ENCODE assay signal across 8 cellular contexts in genomic region chr3:69740103-69741021, GRCh38. TPM values are rescaled to one million over a fixed set of nuclear protein-coding genes. Genes with fewer than 3 reads are reported as not detected.
DNase-seq lines count a peak whose midpoint lies in the region; ATAC-seq, FAIRE-seq and TF ChIP-seq lines count a peak whose summit lies in the region.

No MANE protein-coding gene starts in this region.

- no peaks in the 10 kb centered on the region for H3K9me3 ChIP-seq in Peyer's patch
- H3K9me3 ChIP-seq in pancreas = no peaks in the 10 kb centered on the region

- H3K4me3 ChIP-seq in Peyer's patch = peak overlapping the region; percentile 40 to 81 (median 63)
- H3K4me3 ChIP-seq in pancreas = peak overlapping the region; percentile 82 to 85 (median 83)

- ATAC-seq in foreskin keratinocyte = peak; percentile 62
- ATAC-seq in pancreas = peak; percentile 76 to 80 (median 78)
- no peak for ATAC-seq in GM18861 (IDR thresholded peaks at IDR 0.05; ENCODE audit: unreplicated experiment)
- ATAC-seq in HG02642 (IDR thresholded peaks at IDR 0.05; ENCODE audit: poor library complexity, unreplicated experiment) = no peak
- ATAC-seq in HG03097 (IDR thresholded peaks at IDR 0.05; ENCODE audit: low FRiP score, unreplicated experiment) = no peak
- ATAC-seq in stimulated activated effector memory CD8-positive, alpha-beta T cell treated with anti-CD3 and anti-CD28 coated beads, Interleukin-12 subunit alpha, Interleukin-12 subunit beta, amount 100 ng/mL, for 72 hours = no peak

- no peaks in the 10 kb centered on the region for H3K27me3 ChIP-seq in Peyer's patch
- H3K27me3 ChIP-seq in foreskin keratinocyte = peaks cover 13% of the 10 kb centered on the region
- H3K27me3 ChIP-seq in pancreas = no peaks in the 10 kb centered on the region

- DNase-seq in GM13977 (ENCODE audit: low spot score) = peak; percentile 12
- peak; percentile 17 to 56 (median 50) for DNase-seq in Peyer's patch
- peak in 1 of 2 donors; percentile 28 for DNase-seq in foreskin keratinocyte
- peak; percentile 57 to 84 (median 72) for DNase-seq in pancreas
- no peak for DNase-seq in stimulated activated effector memory CD8-positive, alpha-beta T cell treated with anti-CD3 and anti-CD28 coated beads, Interleukin-12 subunit alpha, Interleukin-12 subunit beta, amount 100 ng/mL, for 72 hours (ENCODE audit: low spot score in 2 of 2)

- no peaks in the 10 kb centered on the region for H3K4me1 Mint-ChIP-seq in stimulated activated effector memory CD8-positive, alpha-beta T cell treated with anti-CD3 and anti-CD28 coated beads, Interleukin-12 subunit alpha, Interleukin-12 subunit beta, amount 100 ng/mL, for 72 hours

- H3K27ac ChIP-seq in Peyer's patch (peak overlapping the region; percentile 43 to 88 (median 64)), foreskin keratinocyte (no peak overlapping the region), pancreas (peak overlapping the region in 2 of 4 donors; percentile 49 to 69)

- in situ Hi-C loops in GM13977 (cut with MboI; ENCODE audit: low pct_unique_long_range_greater_than_20kb, low sequenced_read_pairs, unreplicated experiment) = no loop called here

- no peak for TF ChIP-seq POLR2A in Peyer's patch (IDR thresholded peaks at IDR 0.05)

- intact Hi-C loops in pancreas (cut with DNase I) = no loop called here

- H3K36me3 ChIP-seq in Peyer's patch (no peaks in the 10 kb centered on the region), pancreas (no peaks in the 10 kb centered on the region)

- H3K27ac Mint-ChIP-seq in stimulated activated effector memory CD8-positive, alpha-beta T cell treated with anti-CD3 and anti-CD28 coated beads, Interleukin-12 subunit alpha, Interleukin-12 subunit beta, amount 100 ng/mL, for 72 hours = no peak overlapping the region

- TF ChIP-seq CTCF in GM13977 (IDR thresholded peaks at IDR 0.05; ENCODE audit: extremely low read depth, insufficient read depth, missing control alignments) (no peak), Peyer's patch (IDR thresholded peaks at IDR 0.05) (no peak), foreskin keratinocyte (conservative IDR thresholded peaks at IDR 0.05) (no peak), pancreas (IDR thresholded peaks at IDR 0.05) (no peak)

- H3K36me3 Mint-ChIP-seq in stimulated activated effector memory CD8-positive, alpha-beta T cell treated with anti-CD3 and anti-CD28 coated beads, Interleukin-12 subunit alpha, Interleukin-12 subunit beta, amount 100 ng/mL, for 72 hours = no peaks in the 10 kb centered on the region

- no peaks in the 10 kb centered on the region for H3K9me3 Mint-ChIP-seq in stimulated activated effector memory CD8-positive, alpha-beta T cell treated with anti-CD3 and anti-CD28 coated beads, Interleukin-12 subunit alpha, Interleukin-12 subunit beta, amount 100 ng/mL, for 72 hours

- FAIRE-seq in pancreas (lab: Jason Lieb, UNC) = no peak

- no peak overlapping the region for H3K4me3 Mint-ChIP-seq in stimulated activated effector memory CD8-positive, alpha-beta T cell treated with anti-CD3 and anti-CD28 coated beads, Interleukin-12 subunit alpha, Interleukin-12 subunit beta, amount 100 ng/mL, for 72 hours

- H3K4me1 ChIP-seq in Peyer's patch = peaks cover 0 to 11% (median 0%) of the 10 kb centered on the region in 4 donors
- H3K4me1 ChIP-seq in foreskin keratinocyte = no peaks in the 10 kb centered on the region
- H3K4me1 ChIP-seq in pancreas = peaks cover 0 to 4% (median 0%) of the 10 kb centered on the region in 3 donors

- 20 to 27% methylated on average over 26 of the region's 26 CpGs for WGBS in pancreas, 2 donors

RNA-seq across cellular contexts. Expression of gene MITF, which starts 1.1 kb away (rescaled TPM):
- total RNA-seq in Peyer's patch = 1 to 10 TPM; 2.1 to 9.1 (median 4.7) TPM
- total RNA-seq in foreskin keratinocyte = 1.3 and 1.8 TPM in 2 replicates
- 0.47 and 0.51 TPM in 2 replicates for polyA plus RNA-seq in foreskin keratinocyte
- 1 to 10 TPM; 5.1 to 9.7 (median 5.9) TPM for total RNA-seq in pancreas
- polyA plus RNA-seq in pancreas = 1 to 10 TPM; 1.8 to 2.2 TPM

Comparison
In these comparisons a context has a peak if more than half of its experiments do, and no peak if none do; other contexts are left out.
1. DNase-seq: peak in GM13977 (single experiment), Peyer's patch (3 of 3) and pancreas (6 of 6); none in stimulated activated effector memory CD8-positive, alpha-beta T cell treated with anti-CD3 and anti-CD28 coated beads, Interleukin-12 subunit alpha, Interleukin-12 subunit beta, amount 100 ng/mL, for 72 hours (0 of 2).
2. ATAC-seq: peak in foreskin keratinocyte (single experiment) and pancreas (4 of 4); none in GM18861 (single experiment), HG02642 (single experiment), HG03097 (single experiment) and stimulated activated effector memory CD8-positive, alpha-beta T cell treated with anti-CD3 and anti-CD28 coated beads, Interleukin-12 subunit alpha, Interleukin-12 subunit beta, amount 100 ng/mL, for 72 hours (single experiment).